ENCODE assay signal across 8 cellular contexts in genomic region chr5:95664204-95664786, GRCh38. TPM values are rescaled to one million over a fixed set of nuclear protein-coding genes. Genes with fewer than 3 reads are reported as not detected.
DNase-seq lines count a peak whose midpoint lies in the region; ATAC-seq and TF ChIP-seq lines count a peak whose summit lies in the region.

No MANE protein-coding gene starts in this region.

- no peaks in the 10 kb centered on the region for H3K27me3 ChIP-seq in CD4-positive, alpha-beta T cell (ENCODE audit: control insufficient read depth, insufficient read depth, low read length)

- H3K9me3 ChIP-seq in CD4-positive, alpha-beta T cell (ENCODE audit: control insufficient read depth, low read length): no peaks in the 10 kb centered on the region

- H3K27ac Mint-ChIP-seq in CD4-positive, alpha-beta T cell: no peak overlapping the region

- ATAC-seq in CD4-positive, alpha-beta T cell (ENCODE audit: poor library complexity): no peak
- ATAC-seq in GM19023 (IDR thresholded peaks at IDR 0.05; ENCODE audit: unreplicated experiment): no peak
- ATAC-seq in HG03108 (IDR thresholded peaks at IDR 0.05; ENCODE audit: unreplicated experiment): no peak

- H3K27ac ChIP-seq in CD4-positive, alpha-beta T cell (ENCODE audit: low read depth, low read length): no peak overlapping the region

- no peaks in the 10 kb centered on the region for H3K36me3 Mint-ChIP-seq in CD4-positive, alpha-beta T cell (ENCODE audit: low read depth)

- DNase-seq in CD4-positive, alpha-beta T cell: peak in 5 of 10 experiments; percentile 6 to 20 (median 17)
- DNase-seq in GM20000 (ENCODE audit: low spot score) (peak; percentile 32), SK-MEL-5 (ENCODE audit: low read depth, low spot score) (peak; percentile 53), dermis blood vessel endothelial cell (peak; percentile 59), myocyte (ENCODE audit: low read depth) (peak; percentile 62), D341Med (ENCODE audit: low spot score) (no peak)

- no peaks in the 10 kb centered on the region for H3K9me3 Mint-ChIP-seq in CD4-positive, alpha-beta T cell

- peak; percentile 95 for TF ChIP-seq CTCF in CD4-positive, alpha-beta T cell (IDR thresholded peaks at IDR 0.05)
- TF ChIP-seq CTCF in GM20000 (IDR thresholded peaks at IDR 0.05; ENCODE audit: extremely low read depth, missing control alignments): peak; percentile 80

- no peak overlapping the region for H3K4me3 Mint-ChIP-seq in CD4-positive, alpha-beta T cell

- POLR2A ChIA-PET in CD4-positive, alpha-beta T cell (lab: Charles Lee): interaction anchor here (0.6 to 1.7 kb wide), 4 partner anchors 17 to 183 kb away, joined by 3 to 9 read pairs (median 4); partner anchors contain the start of gene RFESD

- in situ Hi-C loops in SK-MEL-5 (cut with HindIII; ENCODE audit: low pct_unique_long_range_greater_than_20kb, low sequenced_read_pairs): loop anchor here (25.0 kb wide), 1 partner anchor 98 kb away; no protein-coding TSS in a partner anchor

- peaks cover 6% of the 10 kb centered on the region for H3K4me1 Mint-ChIP-seq in CD4-positive, alpha-beta T cell (ENCODE audit: low read depth)

- intact Hi-C loops in CD4-positive, alpha-beta T cell (cut with DNase I, micrococcal nuclease): loop anchor here in 1 of 2 experiments (1.0 to 10.0 kb wide), 3 partner anchors 118 to 671 kb away; no protein-coding TSS in a partner anchor

- CTCF ChIA-PET in CD4-positive, alpha-beta T cell (lab: Charles Lee): interaction anchor here (0.7 to 2.1 kb wide), 12 partner anchors 9 to 297 kb away, joined by 3 to 10 read pairs (median 4); partner anchors contain the start of genes ELL2 and RFESD

- H3K27me3 Mint-ChIP-seq in CD4-positive, alpha-beta T cell: no peaks in the 10 kb centered on the region

RNA-seq across cellular contexts. Expression of gene RFESD, which starts 17.7 kb away (rescaled TPM):
- 1 to 10 TPM; 1.3 to 1.5 TPM for total RNA-seq in CD4-positive, alpha-beta T cell
- total RNA-seq in SK-MEL-5 (2014; rRNA removed; shearing (Covaris generic)): 2.2 and 4.5 TPM in 2 replicates
- 1.9 and 3.0 TPM in 2 replicates for polyA plus RNA-seq in SK-MEL-5 (2015; cell fraction: cytosol; rRNA removed)
- polyA plus RNA-seq in SK-MEL-5 (2015; cell fraction: nucleus; rRNA removed): 2.4 and 2.9 TPM in 2 replicates
- total RNA-seq in dermis blood vessel endothelial cell: 0.34 and 0.70 TPM in 2 replicates
- 1.2 and 1.9 TPM in 2 replicates for total RNA-seq in myocyte
- polyA plus RNA-seq in myocyte (2012): 2.2 TPM

RNA-seq across cellular contexts. Expression of gene SPATA9, which starts 18.5 kb away (rescaled TPM):
- total RNA-seq in CD4-positive, alpha-beta T cell: not detected
- not detected in 2 replicates for total RNA-seq in SK-MEL-5 (2014; rRNA removed; shearing (Covaris generic))
- polyA plus RNA-seq in SK-MEL-5 (2015; cell fraction: cytosol; rRNA removed): 0.22 TPM in 1 of 2 replicates, not detected in the other
- polyA plus RNA-seq in SK-MEL-5 (2015; cell fraction: nucleus; rRNA removed): 2.1 TPM in 1 of 2 replicates, not detected in the other
- total RNA-seq in dermis blood vessel endothelial cell: not detected in 2 replicates
- total RNA-seq in myocyte: 1.4 and 1.7 TPM in 2 replicates
- 1.1 TPM for polyA plus RNA-seq in myocyte (2012)

RNA-seq across cellular contexts. Expression of gene GPR150, which starts 44.4 kb away (rescaled TPM):
- under 1 TPM; 0.60 to 0.75 TPM for total RNA-seq in CD4-positive, alpha-beta T cell
- total RNA-seq in SK-MEL-5 (2014; rRNA removed; shearing (Covaris generic)): not detected in 2 replicates
- not detected in 2 replicates for polyA plus RNA-seq in SK-MEL-5 (2015; cell fraction: cytosol; rRNA removed)
- not detected in 2 replicates for polyA plus RNA-seq in SK-MEL-5 (2015; cell fraction: nucleus; rRNA removed)
- 0.05 and 0.17 TPM in 2 replicates for total RNA-seq in dermis blood vessel endothelial cell
- total RNA-seq in myocyte: 0.31 and 0.53 TPM in 2 replicates
- 0.24 TPM for polyA plus RNA-seq in myocyte (2012)
